Comparison of ENCODE assay signal across 27 cellular contexts in the genomic region with DNA sequence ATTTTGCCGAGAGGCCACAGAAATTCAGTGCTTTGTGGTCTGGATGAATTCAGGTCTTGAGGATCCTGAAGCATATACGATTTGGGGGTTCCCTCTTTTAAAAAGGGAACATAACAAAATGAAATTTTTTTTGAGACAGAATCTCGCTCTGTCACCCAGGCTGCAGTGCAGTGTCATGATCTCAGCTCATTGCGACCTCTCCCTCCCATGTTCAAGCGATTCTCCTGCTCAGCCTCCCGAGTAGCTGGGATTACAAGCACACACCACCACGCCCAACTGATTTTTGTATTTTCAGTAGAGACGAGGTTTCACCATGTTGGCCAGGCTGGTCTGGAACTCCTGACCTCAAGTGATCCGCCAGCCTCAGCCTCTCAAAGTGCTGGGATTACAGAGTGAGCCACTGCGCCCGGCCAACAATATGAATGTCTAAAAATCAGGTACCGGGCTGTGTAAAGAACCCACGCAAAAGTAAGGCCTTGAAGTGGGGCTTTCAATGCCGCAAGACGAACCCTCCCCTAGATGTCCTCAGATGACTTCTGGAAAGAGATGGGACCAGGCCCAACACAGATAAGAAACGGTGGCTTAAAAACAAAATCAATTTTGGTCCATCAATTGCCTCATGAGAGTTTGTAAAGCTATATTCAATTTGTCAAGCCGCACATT. TPM values are rescaled to one million over a fixed set of nuclear protein-coding genes. Genes with fewer than 3 reads are reported as not detected.
DNase-seq lines count a peak whose midpoint lies in the region; ATAC-seq, FAIRE-seq and TF ChIP-seq lines count a peak whose summit lies in the region.
"Had no signal": no experiment of that assay in that cellular context is flagged by ENCODE, and none has a peak within 500 bp of the region (broad histone marks: within the 10 kb centered on the region; RNA-seq: fewer than 3 reads in every experiment).

No MANE protein-coding gene starts in this region.

- H3K4me3 ChIP-seq in adrenal gland (no peak overlapping the region), kidney (ENCODE audit: low read length in 2 of 2) (no peak overlapping the region)
- H3K4me3 ChIP-seq: MG63, psoas muscle, SK-N-MC, thoracic aorta had no signal

- H3K4me1 Mint-ChIP-seq in natural killer cell treated with Interleukin-12 subunit alpha and Interleukin-12 subunit beta and Interleukin-15 and Interleukin-18, amount 100 ng/mL, for 72 hours (ENCODE audit: low read depth in 2 of 2), result peaks cover 45 to 62% of the 10 kb centered on the region in 2 donors
- peaks cover 47 to 64% of the 10 kb centered on the region in 2 donors for H3K4me1 Mint-ChIP-seq in natural killer cell
- peaks cover 25% of the 10 kb centered on the region for H3K4me1 Mint-ChIP-seq in activated naive CD4-positive, alpha-beta T cell treated with anti-CD3 and anti-CD28 coated beads, Interleukin-2, amount 10 ng/mL, durations not matched to agents 7 days and 5 days

- FAIRE-seq in kidney (lab: Jason Lieb, UNC), result no peak

- peak overlapping the region; percentile 71 to 88 for H3K27ac Mint-ChIP-seq in natural killer cell treated with Interleukin-12 subunit alpha and Interleukin-12 subunit beta and Interleukin-15 and Interleukin-18, amount 100 ng/mL, for 72 hours
- peak overlapping the region in 1 of 2 donors; percentile 42 for H3K27ac Mint-ChIP-seq in natural killer cell
- no peak overlapping the region for H3K27ac Mint-ChIP-seq in activated naive CD4-positive, alpha-beta T cell treated with anti-CD3 and anti-CD28 coated beads, Interleukin-2, amount 10 ng/mL, durations not matched to agents 7 days and 5 days
- H3K27ac Mint-ChIP-seq: B cell; stimulated activated naive CD8-positive, alpha-beta T cell treated with anti-CD3 and anti-CD28 coated beads, Interleukin-15, Interleukin-2, amounts not matched to agents 100 ng/mL and 50 ng/mL, for 24 hours had no signal

- ATAC-seq in natural killer cell treated with Interleukin-12 subunit alpha and Interleukin-12 subunit beta and Interleukin-15 and Interleukin-18, amount 100 ng/mL, for 72 hours, result no peak
- ATAC-seq in natural killer cell (no peak), GM19023 (IDR thresholded peaks at IDR 0.05; ENCODE audit: unreplicated experiment) (no peak), left colon (no peak)
- ATAC-seq: activated T-cell treated with anti-CD3 and anti-CD28 coated beads, Interleukin-2, amount 50 U/mL, for 4 hours had no signal

- H3K36me3 Mint-ChIP-seq in natural killer cell treated with Interleukin-12 subunit alpha and Interleukin-12 subunit beta and Interleukin-15 and Interleukin-18, amount 100 ng/mL, for 72 hours, result no peaks in the 10 kb centered on the region
- no peaks in the 10 kb centered on the region for H3K36me3 Mint-ChIP-seq in natural killer cell
- H3K36me3 Mint-ChIP-seq in activated naive CD4-positive, alpha-beta T cell treated with anti-CD3 and anti-CD28 coated beads, Interleukin-2, amount 10 ng/mL, durations not matched to agents 7 days and 5 days, result no peaks in the 10 kb centered on the region
- H3K36me3 Mint-ChIP-seq: brain had no signal

- H3K36me3 ChIP-seq in adrenal gland (replicated peaks in 1 of 2), result no peaks in the 10 kb centered on the region
- H3K36me3 ChIP-seq in kidney (ENCODE audit: control insufficient read depth in 1 of 2, insufficient read depth in 2 of 2, low read length in 2 of 2), result no peaks in the 10 kb centered on the region
- H3K36me3 ChIP-seq: MG63, thoracic aorta had no signal

- CTCF ChIA-PET in activated naive CD4-positive, alpha-beta T cell treated with anti-CD3 and anti-CD28 coated beads, Interleukin-2, amount 10 ng/mL, durations not matched to agents 7 days and 5 days (lab: Charles Lee), result no interaction called here

- no peak overlapping the region for H3K9ac ChIP-seq in kidney (ENCODE audit: low read length in 2 of 2)

- peaks cover 0 to 14% of the 10 kb centered on the region in 2 donors for H3K4me1 ChIP-seq in adrenal gland (replicated peaks in 1 of 2)
- H3K4me1 ChIP-seq in kidney (ENCODE audit: control insufficient read depth in 1 of 2, insufficient read depth in 1 of 2, low read depth in 1 of 2, low read length in 2 of 2), result no peaks in the 10 kb centered on the region
- H3K4me1 ChIP-seq: psoas muscle had no signal

- WGBS in adrenal gland, 4 donors, result 50 to 58% (median 54%) methylated on average over 17 of the region's 17 CpGs

- TF ChIP-seq POLR2A in adrenal gland (IDR thresholded peaks at IDR 0.05), result no peak

- TF ChIP-seq CTCF in natural killer cell (IDR thresholded peaks at IDR 0.05), result no peak
- no peak for TF ChIP-seq CTCF in adrenal gland (IDR thresholded peaks at IDR 0.05)
- TF ChIP-seq CTCF in kidney (IDR thresholded peaks at IDR 0.05; ENCODE audit: borderline replicate concordance, extremely low read depth, insufficient read depth), result no peak

- intact Hi-C loops in natural killer cell (cut with micrococcal nuclease) (no loop called here), adrenal gland (cut with DNase I) (no loop called here), kidney (cut with DNase I) (no loop called here), left colon (cut with DNase I, micrococcal nuclease) (no loop called here)

- DNase-seq in natural killer cell treated with Interleukin-12 subunit alpha and Interleukin-12 subunit beta and Interleukin-15 and Interleukin-18, amount 100 ng/mL, for 72 hours (ENCODE audit: low spot score), result no peak
- no peak for DNase-seq in natural killer cell
- DNase-seq in adrenal gland, result peak in 6 of 7 donors; percentile 51 to 83 (median 61)
- DNase-seq in kidney, result peak; percentile 17
- DNase-seq in stimulated activated CD4-positive, alpha-beta T cell treated with anti-CD3 and anti-CD28 coated beads, Interleukin-15, amount 100 ng/mL, for 24 hours, result no peak
- no peak for DNase-seq in left colon
- no peak for DNase-seq in activated naive CD4-positive, alpha-beta T cell treated with anti-CD3 and anti-CD28 coated beads, Interleukin-2, amount 10 ng/mL, durations not matched to agents 7 days and 5 days
- DNase-seq: activated CD4-positive, alpha-beta T cell treated with anti-CD3 and anti-CD28 coated beads for 4 hours; activated T-cell treated with anti-CD3 and anti-CD28 coated beads, Interleukin-2, amount 50 U/mL, for 4 hours; COR-L47; effector CD4-positive, alpha-beta T cell; GDM1; H9; kidney glomerular epithelial cell; mesenchymal stem cell; MG63; NCI-H1436 treated with DMSO at 0.1 percent for 48 hours; NCI-H446 treated with DMSO at 0.1 percent for 48 hours; occipital lobe; psoas muscle had no signal

- no peaks in the 10 kb centered on the region for H3K27me3 Mint-ChIP-seq in natural killer cell treated with Interleukin-12 subunit alpha and Interleukin-12 subunit beta and Interleukin-15 and Interleukin-18, amount 100 ng/mL, for 72 hours
- no peaks in the 10 kb centered on the region for H3K27me3 Mint-ChIP-seq in natural killer cell (ENCODE audit: low read depth in 2 of 2)
- no peaks in the 10 kb centered on the region for H3K27me3 Mint-ChIP-seq in activated naive CD4-positive, alpha-beta T cell treated with anti-CD3 and anti-CD28 coated beads, Interleukin-2, amount 10 ng/mL, durations not matched to agents 7 days and 5 days
- H3K27me3 Mint-ChIP-seq: B cell; brain; stimulated activated naive CD8-positive, alpha-beta T cell treated with anti-CD3 and anti-CD28 coated beads, Interleukin-15, Interleukin-2, amounts not matched to agents 100 ng/mL and 50 ng/mL, for 24 hours had no signal

- H3K9me3 Mint-ChIP-seq in natural killer cell treated with Interleukin-12 subunit alpha and Interleukin-12 subunit beta and Interleukin-15 and Interleukin-18, amount 100 ng/mL, for 72 hours, result no peaks in the 10 kb centered on the region
- H3K9me3 Mint-ChIP-seq in natural killer cell, result no peaks in the 10 kb centered on the region
- H3K9me3 Mint-ChIP-seq in activated naive CD4-positive, alpha-beta T cell treated with anti-CD3 and anti-CD28 coated beads, Interleukin-2, amount 10 ng/mL, durations not matched to agents 7 days and 5 days, result no peaks in the 10 kb centered on the region
- H3K9me3 Mint-ChIP-seq: activated T-cell treated with anti-CD3 and anti-CD28 coated beads, Interleukin-2, amount 50 U/mL, for 4 hours; brain; H9; stimulated activated naive CD8-positive, alpha-beta T cell treated with anti-CD3 and anti-CD28 coated beads, Interleukin-15, Interleukin-2, amounts not matched to agents 100 ng/mL and 50 ng/mL, for 24 hours had no signal

- no peaks in the 10 kb centered on the region for H3K27me3 ChIP-seq in adrenal gland
- H3K27me3 ChIP-seq: MG63 had no signal

- H3K4me3 Mint-ChIP-seq in natural killer cell treated with Interleukin-12 subunit alpha and Interleukin-12 subunit beta and Interleukin-15 and Interleukin-18, amount 100 ng/mL, for 72 hours, result peak overlapping the region; percentile 50
- no peak overlapping the region for H3K4me3 Mint-ChIP-seq in natural killer cell
- H3K4me3 Mint-ChIP-seq in activated naive CD4-positive, alpha-beta T cell treated with anti-CD3 and anti-CD28 coated beads, Interleukin-2, amount 10 ng/mL, durations not matched to agents 7 days and 5 days, result no peak overlapping the region
- H3K4me3 Mint-ChIP-seq: activated T-cell treated with anti-CD3 and anti-CD28 coated beads, Interleukin-2, amount 50 U/mL, for 4 hours; B cell; brain; H9; stimulated activated naive CD8-positive, alpha-beta T cell treated with anti-CD3 and anti-CD28 coated beads, Interleukin-15, Interleukin-2, amounts not matched to agents 100 ng/mL and 50 ng/mL, for 24 hours had no signal

- no peaks in the 10 kb centered on the region for H3K9me3 ChIP-seq in adrenal gland (replicated peaks in 1 of 3)
- no peaks in the 10 kb centered on the region for H3K9me3 ChIP-seq in kidney (ENCODE audit: control insufficient read depth in 1 of 2, low read length in 2 of 2)
- H3K9me3 ChIP-seq: MG63, psoas muscle, thoracic aorta had no signal

- peak overlapping the region in 3 of 5 donors; percentile 51 to 64 (median 62) for H3K27ac ChIP-seq in adrenal gland
- no peak overlapping the region for H3K27ac ChIP-seq in kidney (ENCODE audit: low read depth in 2 of 2, low read length in 2 of 2)
- H3K27ac ChIP-seq: psoas muscle, RWPE1, SK-N-MC, thoracic aorta had no signal

RNA-seq across cellular contexts. Expression of a gene that starts 30.0 kb away (rescaled TPM):
- 10 to 100 TPM; 80.5 to 96.9 TPM for total RNA-seq in natural killer cell treated with Interleukin-12 subunit alpha and Interleukin-12 subunit beta and Interleukin-15 and Interleukin-18, amount 100 ng/mL, for 72 hours
- 10 to 100 TPM; 21.7 to 30.8 (median 26.2) TPM for total RNA-seq in natural killer cell
- total RNA-seq in adrenal gland, result 100 to 1,000 TPM in 2 of 8 donors, 10 to 100 TPM in 6; 47.8 to 144 (median 82.9) TPM
- polyA plus RNA-seq in adrenal gland, result 10 to 100 TPM; 34.3 to 73.2 (median 45.4) TPM
- total RNA-seq in kidney, result 92.6 TPM
- 19.1 TPM for polyA plus RNA-seq in kidney (ENCODE audit: insufficient read depth, low read depth, low replicate concordance)
- total RNA-seq in left colon, result 1 to 10 TPM; 1.7 to 2.3 TPM

Comparison
In these comparisons a context has a peak if more than half of its experiments do, and no peak if none do; other contexts are left out.
1. DNase-seq: peak in adrenal gland (6 of 7) and kidney (single experiment); none in natural killer cell treated with Interleukin-12 subunit alpha and Interleukin-12 subunit beta and Interleukin-15 and Interleukin-18, amount 100 ng/mL, for 72 hours (single experiment), natural killer cell (single experiment), stimulated activated CD4-positive, alpha-beta T cell treated with anti-CD3 and anti-CD28 coated beads, Interleukin-15, amount 100 ng/mL, for 24 hours (single experiment), left colon (0 of 2) and activated naive CD4-positive, alpha-beta T cell treated with anti-CD3 and anti-CD28 coated beads, Interleukin-2, amount 10 ng/mL, durations not matched to agents 7 days and 5 days (single experiment).
2. H3K27ac ChIP-seq: peak in adrenal gland (3 of 5); none in kidney (0 of 2).
3. RNA of a gene that starts 30.0 kb away (total RNA-seq): 80.5 to 96.9 TPM in natural killer cell treated with Interleukin-12 subunit alpha and Interleukin-12 subunit beta and Interleukin-15 and Interleukin-18, amount 100 ng/mL, for 72 hours, 92.6 TPM in kidney (single experiment), 47.8 to 144 TPM in adrenal gland and 21.7 to 30.8 TPM in natural killer cell; 1.7 to 2.3 TPM in left colon; every median in the first group is over 4 times any median in the second.